In the genomic region with DNA sequence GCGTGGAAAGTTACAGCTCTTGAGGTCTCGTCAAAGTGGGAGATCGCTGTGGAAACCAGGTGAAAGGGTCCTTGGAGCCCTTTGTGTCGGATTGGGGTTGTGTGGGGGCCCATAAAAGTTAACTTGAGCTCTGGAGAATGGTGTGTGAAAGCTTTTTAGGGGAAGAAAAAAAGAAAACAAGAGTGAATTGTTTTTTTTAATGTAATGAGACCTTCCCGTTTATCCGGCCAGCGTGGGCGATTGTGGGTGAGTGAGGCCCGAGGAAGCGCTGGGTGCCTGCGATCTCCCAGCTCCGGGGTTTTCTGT, we compare ENCODE assay signal across 1 cellular context.
TF ChIP-seq lines count a peak whose summit lies in the region.

No MANE protein-coding gene starts in this region.

TF ChIP-seq in HepG2, 621 proteins besides CTCF, POLR2A, EP300 and RAD21 (continued from another document):
- TF ChIP-seq, protein P1, sequence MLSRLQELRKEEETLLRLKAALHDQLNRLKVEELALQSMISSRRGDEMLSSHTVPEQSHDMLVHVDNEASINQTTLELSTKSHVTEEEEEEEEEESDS (CRISPR knock-in tag; IDR thresholded peaks at IDR 0.05; ENCODE audit: borderline replicate concordance): no peak
- TF ChIP-seq ZNF17 (CRISPR knock-in tag; IDR thresholded peaks at IDR 0.05) (no peak), KMT2A (CRISPR knock-in tag; IDR thresholded peaks at IDR 0.05) (peak; percentile 50; the same call in 1 of the 2 replicates), GATA4 (IDR thresholded peaks at IDR 0.05; ENCODE audit: borderline replicate concordance, low read depth) (no peak), PHB2 (IDR thresholded peaks at IDR 0.05; ENCODE audit: partially characterized antibody) (no peak), SNAPC2 (CRISPR knock-in tag; IDR thresholded peaks at IDR 0.05) (no peak), ZNF335 (CRISPR knock-in tag; IDR thresholded peaks at IDR 0.05) (no peak), ZNF557 (CRISPR knock-in tag; IDR thresholded peaks at IDR 0.05) (no peak), CHD4 (IDR thresholded peaks at IDR 0.05; ENCODE audit: borderline replicate concordance, low read length) (0 out of 2 replicates have a peak, but pooled peaks have one; percentile 20), KAT2B (IDR thresholded peaks at IDR 0.05; ENCODE audit: borderline replicate concordance, low read depth, low read length) (no peak), SALL1 (CRISPR knock-in tag; IDR thresholded peaks at IDR 0.05) (0 out of 2 replicates have a peak, but pooled peaks have one; percentile 44), ZNF333 (CRISPR knock-in tag; IDR thresholded peaks at IDR 0.05; ENCODE audit: borderline replicate concordance) (0 out of 2 replicates have a peak, but pooled peaks have one; percentile 52), SMYD3 (CRISPR knock-in tag; IDR thresholded peaks at IDR 0.05) (peak; percentile 11; the same call in 1 of the 2 replicates), NFKB2 (CRISPR knock-in tag; IDR thresholded peaks at IDR 0.05; ENCODE audit: borderline replicate concordance) (0 out of 2 replicates have a peak, but pooled peaks have one; percentile 6), TARDBP (CRISPR knock-in tag; IDR thresholded peaks at IDR 0.05) (no peak), RBM22 (optimal IDR thresholded peaks at IDR 0.05; ENCODE audit: low read length) (peak; percentile 46)
- TF ChIP-seq, protein P2, sequence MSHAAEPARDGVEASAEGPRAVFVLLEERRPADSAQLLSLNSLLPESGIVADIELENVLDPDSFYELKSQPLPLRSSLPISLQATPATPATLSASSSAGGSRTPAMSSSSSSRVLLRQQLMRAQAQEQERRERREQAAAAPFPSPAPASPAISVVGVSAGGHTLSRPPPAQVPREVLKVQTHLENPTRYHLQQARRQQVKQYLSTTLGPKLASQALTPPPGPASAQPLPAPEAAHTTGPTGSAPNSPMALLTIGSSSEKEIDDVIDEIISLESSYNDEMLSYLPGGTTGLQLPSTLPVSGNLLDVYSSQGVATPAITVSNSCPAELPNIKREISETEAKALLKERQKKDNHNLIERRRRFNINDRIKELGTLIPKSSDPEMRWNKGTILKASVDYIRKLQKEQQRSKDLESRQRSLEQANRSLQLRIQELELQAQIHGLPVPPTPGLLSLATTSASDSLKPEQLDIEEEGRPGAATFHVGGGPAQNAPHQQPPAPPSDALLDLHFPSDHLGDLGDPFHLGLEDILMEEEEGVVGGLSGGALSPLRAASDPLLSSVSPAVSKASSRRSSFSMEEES (CRISPR knock-in tag; IDR thresholded peaks at IDR 0.05): no peak
- TF ChIP-seq, protein P3, sequence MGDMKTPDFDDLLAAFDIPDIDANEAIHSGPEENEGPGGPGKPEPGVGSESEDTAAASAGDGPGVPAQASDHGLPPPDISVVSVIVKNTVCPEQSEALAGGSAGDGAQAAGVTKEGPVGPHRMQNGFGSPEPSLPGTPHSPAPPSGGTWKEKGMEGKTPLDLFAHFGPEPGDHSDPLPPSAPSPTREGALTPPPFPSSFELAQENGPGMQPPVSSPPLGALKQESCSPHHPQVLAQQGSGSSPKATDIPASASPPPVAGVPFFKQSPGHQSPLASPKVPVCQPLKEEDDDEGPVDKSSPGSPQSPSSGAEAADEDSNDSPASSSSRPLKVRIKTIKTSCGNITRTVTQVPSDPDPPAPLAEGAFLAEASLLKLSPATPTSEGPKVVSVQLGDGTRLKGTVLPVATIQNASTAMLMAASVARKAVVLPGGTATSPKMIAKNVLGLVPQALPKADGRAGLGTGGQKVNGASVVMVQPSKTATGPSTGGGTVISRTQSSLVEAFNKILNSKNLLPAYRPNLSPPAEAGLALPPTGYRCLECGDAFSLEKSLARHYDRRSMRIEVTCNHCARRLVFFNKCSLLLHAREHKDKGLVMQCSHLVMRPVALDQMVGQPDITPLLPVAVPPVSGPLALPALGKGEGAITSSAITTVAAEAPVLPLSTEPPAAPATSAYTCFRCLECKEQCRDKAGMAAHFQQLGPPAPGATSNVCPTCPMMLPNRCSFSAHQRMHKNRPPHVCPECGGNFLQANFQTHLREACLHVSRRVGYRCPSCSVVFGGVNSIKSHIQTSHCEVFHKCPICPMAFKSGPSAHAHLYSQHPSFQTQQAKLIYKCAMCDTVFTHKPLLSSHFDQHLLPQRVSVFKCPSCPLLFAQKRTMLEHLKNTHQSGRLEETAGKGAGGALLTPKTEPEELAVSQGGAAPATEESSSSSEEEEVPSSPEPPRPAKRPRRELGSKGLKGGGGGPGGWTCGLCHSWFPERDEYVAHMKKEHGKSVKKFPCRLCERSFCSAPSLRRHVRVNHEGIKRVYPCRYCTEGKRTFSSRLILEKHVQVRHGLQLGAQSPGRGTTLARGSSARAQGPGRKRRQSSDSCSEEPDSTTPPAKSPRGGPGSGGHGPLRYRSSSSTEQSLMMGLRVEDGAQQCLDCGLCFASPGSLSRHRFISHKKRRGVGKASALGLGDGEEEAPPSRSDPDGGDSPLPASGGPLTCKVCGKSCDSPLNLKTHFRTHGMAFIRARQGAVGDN (CRISPR knock-in tag; IDR thresholded peaks at IDR 0.05): peak; percentile 78; the same call in 1 of the 2 replicates
